Comparison of ENCODE assay signal across 8 cellular contexts in genomic region chr1:44030606-44031050, GRCh38. TPM values are rescaled to one million over a fixed set of nuclear protein-coding genes. Genes with fewer than 3 reads are reported as not detected.
DNase-seq lines count a peak whose midpoint lies in the region; TF ChIP-seq lines count a peak whose summit lies in the region.

No MANE protein-coding gene starts in this region.

- H3K4me2 ChIP-seq in parathyroid adenoma (ENCODE audit: low read length): peak overlapping the region; percentile 93

- peaks cover 37% of the 10 kb centered on the region for H3K4me1 Mint-ChIP-seq in activated CD4-positive, alpha-beta T cell treated with anti-CD3 and anti-CD28 coated beads, Interleukin-2, amount 10 ng/mL, durations not matched to agents 7 days and 5 days
- peaks cover 29% of the 10 kb centered on the region for H3K4me1 Mint-ChIP-seq in activated T-helper 2 cell treated with anti-CD3 and anti-CD28 coated beads, Interferon-gamma antibody, Interleukin-2, Interleukin-4, amounts not matched to agents 10 μg/mL and 5 μg/mL and 100 μg/mL, durations not matched to agents 14 hours and 24 hours and 36 hours (ENCODE audit: low read depth)

- no peaks in the 10 kb centered on the region for H3K27me3 ChIP-seq in cardiac muscle cell
- H3K27me3 ChIP-seq in parathyroid adenoma (ENCODE audit: control insufficient read depth, insufficient read depth, low read length): no peaks in the 10 kb centered on the region

- H2AFZ ChIP-seq in parathyroid adenoma: peak overlapping the region; percentile 93

- H3K4me1 ChIP-seq in cardiac muscle cell (ENCODE audit: low read depth) (peaks cover 22% of the 10 kb centered on the region), parathyroid adenoma (no peaks in the 10 kb centered on the region)

- CTCF ChIA-PET in activated CD4-positive, alpha-beta T cell treated with anti-CD3 and anti-CD28 coated beads, Interleukin-2, amount 10 ng/mL, durations not matched to agents 7 days and 5 days (lab: Charles Lee): interaction anchor here (1.6 to 1.8 kb wide), 2 partner anchors 13 to 17 kb away, joined by 6 to 8 read pairs; no protein-coding TSS in a partner anchor
- CTCF ChIA-PET in HEK293T (lab: Yijun Ruan, JAX): interaction anchor here (2.2 kb wide), 1 partner anchor 17 kb away, joined by 8 read pairs; no protein-coding TSS in a partner anchor

- intact Hi-C loops in activated T-helper 2 cell treated with anti-CD3 and anti-CD28 coated beads, Interferon-gamma antibody, Interleukin-2, Interleukin-4, amounts not matched to agents 10 μg/mL and 5 μg/mL and 100 μg/mL, durations not matched to agents 14 hours and 24 hours and 36 hours (cut with micrococcal nuclease): loop anchor here (2.0 to 10.0 kb wide), 4 partner anchors 38 to 268 kb away; partner anchors contain the start of genes ATP6V0B, CCDC24 and IPO13

- H3K27ac Mint-ChIP-seq in activated CD4-positive, alpha-beta T cell treated with anti-CD3 and anti-CD28 coated beads, Interleukin-2, amount 10 ng/mL, durations not matched to agents 7 days and 5 days: peak overlapping the region; percentile 80
- peak overlapping the region; percentile 73 for H3K27ac Mint-ChIP-seq in activated T-helper 2 cell treated with anti-CD3 and anti-CD28 coated beads, Interferon-gamma antibody, Interleukin-2, Interleukin-4, amounts not matched to agents 10 μg/mL and 5 μg/mL and 100 μg/mL, durations not matched to agents 14 hours and 24 hours and 36 hours

- peaks cover 1% of the 10 kb centered on the region for H3K27me3 Mint-ChIP-seq in activated CD4-positive, alpha-beta T cell treated with anti-CD3 and anti-CD28 coated beads, Interleukin-2, amount 10 ng/mL, durations not matched to agents 7 days and 5 days
- H3K27me3 Mint-ChIP-seq in activated T-helper 2 cell treated with anti-CD3 and anti-CD28 coated beads, Interferon-gamma antibody, Interleukin-2, Interleukin-4, amounts not matched to agents 10 μg/mL and 5 μg/mL and 100 μg/mL, durations not matched to agents 14 hours and 24 hours and 36 hours (ENCODE audit: low read depth): no peaks in the 10 kb centered on the region

- H3K36me3 ChIP-seq in cardiac muscle cell: no peaks in the 10 kb centered on the region
- H3K36me3 ChIP-seq in parathyroid adenoma (ENCODE audit: control insufficient read depth, insufficient read depth, low read length): no peaks in the 10 kb centered on the region

- peak overlapping the region; percentile 77 for H3K4me3 ChIP-seq in cardiac muscle cell
- peak overlapping the region; percentile 66 for H3K4me3 ChIP-seq in parathyroid adenoma (ENCODE audit: low read depth, low read length)

- no peaks in the 10 kb centered on the region for H3K9me3 Mint-ChIP-seq in activated CD4-positive, alpha-beta T cell treated with anti-CD3 and anti-CD28 coated beads, Interleukin-2, amount 10 ng/mL, durations not matched to agents 7 days and 5 days
- no peaks in the 10 kb centered on the region for H3K9me3 Mint-ChIP-seq in activated T-helper 2 cell treated with anti-CD3 and anti-CD28 coated beads, Interferon-gamma antibody, Interleukin-2, Interleukin-4, amounts not matched to agents 10 μg/mL and 5 μg/mL and 100 μg/mL, durations not matched to agents 14 hours and 24 hours and 36 hours

- H3K79me2 ChIP-seq in parathyroid adenoma: no peaks in the 10 kb centered on the region

- DNase-seq in activated CD4-positive, alpha-beta T cell treated with anti-CD3 and anti-CD28 coated beads, Interleukin-2, amount 10 ng/mL, durations not matched to agents 7 days and 5 days: no peak
- no peak for DNase-seq in activated CD4-positive, alpha-beta T cell treated with anti-CD3 and anti-CD28 coated beads for 1 hour
- peak; percentile 60 for DNase-seq in HEK293T (ENCODE audit: extremely low spot score)
- peak; percentile 64 for DNase-seq in NCI-H1092 treated with DMSO at 0.1 percent for 48 hours (lab: John Stamatoyannopoulos, UW)
- peak; percentile 23 for DNase-seq in activated T-helper 2 cell treated with anti-CD3 and anti-CD28 coated beads, Interferon-gamma antibody, Interleukin-2, Interleukin-4, amounts not matched to agents 10 μg/mL and 5 μg/mL and 100 μg/mL, durations not matched to agents 14 hours and 24 hours and 36 hours (ENCODE audit: low spot score)
- DNase-seq in cardiac muscle cell (ENCODE audit: low read depth in 1 of 2, low spot score in 1 of 2): peak; percentile 49 to 85
- DNase-seq in NCI-H446 (lab: John Stamatoyannopoulos, UW): no peak

- POLR2A ChIA-PET in activated CD4-positive, alpha-beta T cell treated with anti-CD3 and anti-CD28 coated beads, Interleukin-2, amount 10 ng/mL, durations not matched to agents 7 days and 5 days (lab: Charles Lee): no interaction called here
- POLR2A ChIA-PET in HEK293T (lab: Yijun Ruan, JAX): interaction anchor here (0.6 to 2.4 kb wide), 5 partner anchors 10 to 55 kb away, joined by 3 to 11 read pairs (median 6); no protein-coding TSS in a partner anchor

- H3K27ac ChIP-seq in cardiac muscle cell (peak overlapping the region; percentile 73), parathyroid adenoma (peak overlapping the region; percentile 71)

- H3K9me3 ChIP-seq in cardiac muscle cell (ENCODE audit: low read depth) (no peaks in the 10 kb centered on the region), parathyroid adenoma (ENCODE audit: control insufficient read depth, low read length) (no peaks in the 10 kb centered on the region)

- no peak overlapping the region for H3K9ac ChIP-seq in parathyroid adenoma

- no peaks in the 10 kb centered on the region for H3K36me3 Mint-ChIP-seq in activated CD4-positive, alpha-beta T cell treated with anti-CD3 and anti-CD28 coated beads, Interleukin-2, amount 10 ng/mL, durations not matched to agents 7 days and 5 days (ENCODE audit: low read depth)
- H3K36me3 Mint-ChIP-seq in activated T-helper 2 cell treated with anti-CD3 and anti-CD28 coated beads, Interferon-gamma antibody, Interleukin-2, Interleukin-4, amounts not matched to agents 10 μg/mL and 5 μg/mL and 100 μg/mL, durations not matched to agents 14 hours and 24 hours and 36 hours (ENCODE audit: low read depth): no peaks in the 10 kb centered on the region

- peak; percentile 22 for TF ChIP-seq CTCF in cardiac muscle cell (IDR thresholded peaks at IDR 0.05; ENCODE audit: low read depth, low read length)
- no peak for TF ChIP-seq CTCF in parathyroid adenoma (IDR thresholded peaks at IDR 0.05)

- H3K4me3 Mint-ChIP-seq in activated CD4-positive, alpha-beta T cell treated with anti-CD3 and anti-CD28 coated beads, Interleukin-2, amount 10 ng/mL, durations not matched to agents 7 days and 5 days: peak overlapping the region; percentile 84
- H3K4me3 Mint-ChIP-seq in activated T-helper 2 cell treated with anti-CD3 and anti-CD28 coated beads, Interferon-gamma antibody, Interleukin-2, Interleukin-4, amounts not matched to agents 10 μg/mL and 5 μg/mL and 100 μg/mL, durations not matched to agents 14 hours and 24 hours and 36 hours (ENCODE audit: low read depth): peak overlapping the region; percentile 84

TF ChIP-seq in HEK293T, 16 proteins besides CTCF, POLR2A, EP300 and RAD21:
- TF ChIP-seq FOXM1 (IDR thresholded peaks at IDR 0.05; ENCODE audit: borderline replicate concordance) (no peak), L3MBTL2 (conservative IDR thresholded peaks at IDR 0.05) (no peak), ELF4 (IDR thresholded peaks at IDR 0.05) (no peak), LEF1 (IDR thresholded peaks at IDR 0.05; ENCODE audit: borderline replicate concordance) (no peak), FOXA1 (IDR thresholded peaks at IDR 0.05) (no peak), CTBP1 (IDR thresholded peaks at IDR 0.05; ENCODE audit: borderline replicate concordance) (no peak), TARDBP (IDR thresholded peaks at IDR 0.05) (no peak)
- TF ChIP-seq, protein P1, sequence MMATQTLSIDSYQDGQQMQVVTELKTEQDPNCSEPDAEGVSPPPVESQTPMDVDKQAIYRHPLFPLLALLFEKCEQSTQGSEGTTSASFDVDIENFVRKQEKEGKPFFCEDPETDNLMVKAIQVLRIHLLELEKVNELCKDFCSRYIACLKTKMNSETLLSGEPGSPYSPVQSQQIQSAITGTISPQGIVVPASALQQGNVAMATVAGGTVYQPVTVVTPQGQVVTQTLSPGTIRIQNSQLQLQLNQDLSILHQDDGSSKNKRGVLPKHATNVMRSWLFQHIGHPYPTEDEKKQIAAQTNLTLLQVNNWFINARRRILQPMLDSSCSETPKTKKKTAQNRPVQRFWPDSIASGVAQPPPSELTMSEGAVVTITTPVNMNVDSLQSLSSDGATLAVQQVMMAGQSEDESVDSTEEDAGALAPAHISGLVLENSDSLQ (IDR thresholded peaks at IDR 0.05): no peak

RNA-seq across cellular contexts. Expression of gene SLC6A9, which starts 0.6 kb away (rescaled TPM):
- 1 to 10 TPM; 4.0 to 4.8 TPM for total RNA-seq in activated CD4-positive, alpha-beta T cell treated with anti-CD3 and anti-CD28 coated beads, Interleukin-2, amount 10 ng/mL, durations not matched to agents 7 days and 5 days
- total RNA-seq in activated T-helper 2 cell treated with anti-CD3 and anti-CD28 coated beads, Interferon-gamma antibody, Interleukin-2, Interleukin-4, amounts not matched to agents 10 μg/mL and 5 μg/mL and 100 μg/mL, durations not matched to agents 14 hours and 24 hours and 36 hours: 2.1 and 3.2 TPM in 2 replicates
- total RNA-seq in cardiac muscle cell: 4.9 and 6.0 TPM in 2 replicates
- polyA plus RNA-seq in cardiac muscle cell: 12.1 and 13.2 TPM in 2 replicates

RNA-seq across cellular contexts. Expression of gene CCDC24, which starts 39.2 kb away (rescaled TPM):
- 1 to 10 TPM in 1 of 2 experiments, under 1 TPM in 1; 0.71 to 1.3 TPM for total RNA-seq in activated CD4-positive, alpha-beta T cell treated with anti-CD3 and anti-CD28 coated beads, Interleukin-2, amount 10 ng/mL, durations not matched to agents 7 days and 5 days
- 2.1 and 2.3 TPM in 2 replicates for total RNA-seq in activated T-helper 2 cell treated with anti-CD3 and anti-CD28 coated beads, Interferon-gamma antibody, Interleukin-2, Interleukin-4, amounts not matched to agents 10 μg/mL and 5 μg/mL and 100 μg/mL, durations not matched to agents 14 hours and 24 hours and 36 hours
- 20.8 and 26.5 TPM in 2 replicates for total RNA-seq in cardiac muscle cell
- polyA plus RNA-seq in cardiac muscle cell: 27.9 and 29.7 TPM in 2 replicates

RNA-seq across cellular contexts. Expression of gene B4GALT2, which starts 51.6 kb away (rescaled TPM):
- 1 to 10 TPM; 8.0 to 9.3 TPM for total RNA-seq in activated CD4-positive, alpha-beta T cell treated with anti-CD3 and anti-CD28 coated beads, Interleukin-2, amount 10 ng/mL, durations not matched to agents 7 days and 5 days
- total RNA-seq in activated T-helper 2 cell treated with anti-CD3 and anti-CD28 coated beads, Interferon-gamma antibody, Interleukin-2, Interleukin-4, amounts not matched to agents 10 μg/mL and 5 μg/mL and 100 μg/mL, durations not matched to agents 14 hours and 24 hours and 36 hours: 53.9 and 57.7 TPM in 2 replicates
- total RNA-seq in cardiac muscle cell: 81.6 and 83.3 TPM in 2 replicates
- polyA plus RNA-seq in cardiac muscle cell: 97.4 and 97.6 TPM in 2 replicates

RNA-seq across cellular contexts. Expression of gene ATP6V0B, which starts 55.9 kb away (rescaled TPM):
- total RNA-seq in activated CD4-positive, alpha-beta T cell treated with anti-CD3 and anti-CD28 coated beads, Interleukin-2, amount 10 ng/mL, durations not matched to agents 7 days and 5 days: 100 to 1,000 TPM in 1 of 2 experiments, 10 to 100 TPM in 1; 90.1 to 112 TPM
- 156 and 160 TPM in 2 replicates for total RNA-seq in activated T-helper 2 cell treated with anti-CD3 and anti-CD28 coated beads, Interferon-gamma antibody, Interleukin-2, Interleukin-4, amounts not matched to agents 10 μg/mL and 5 μg/mL and 100 μg/mL, durations not matched to agents 14 hours and 24 hours and 36 hours
- 87.5 and 171 TPM in 2 replicates for total RNA-seq in cardiac muscle cell
- polyA plus RNA-seq in cardiac muscle cell: 263 and 316 TPM in 2 replicates

Comparison
In these comparisons a context has a peak if more than half of its experiments do, and no peak if none do; other contexts are left out.
1. DNase-seq: peak in HEK293T (single experiment), NCI-H1092 treated with DMSO at 0.1 percent for 48 hours (single experiment), activated T-helper 2 cell treated with anti-CD3 and anti-CD28 coated beads, Interferon-gamma antibody, Interleukin-2, Interleukin-4, amounts not matched to agents 10 μg/mL and 5 μg/mL and 100 μg/mL, durations not matched to agents 14 hours and 24 hours and 36 hours (single experiment) and cardiac muscle cell (2 of 2); none in activated CD4-positive, alpha-beta T cell treated with anti-CD3 and anti-CD28 coated beads, Interleukin-2, amount 10 ng/mL, durations not matched to agents 7 days and 5 days (single experiment), activated CD4-positive, alpha-beta T cell treated with anti-CD3 and anti-CD28 coated beads for 1 hour (single experiment) and NCI-H446 (0 of 2).